In the genomic region with DNA sequence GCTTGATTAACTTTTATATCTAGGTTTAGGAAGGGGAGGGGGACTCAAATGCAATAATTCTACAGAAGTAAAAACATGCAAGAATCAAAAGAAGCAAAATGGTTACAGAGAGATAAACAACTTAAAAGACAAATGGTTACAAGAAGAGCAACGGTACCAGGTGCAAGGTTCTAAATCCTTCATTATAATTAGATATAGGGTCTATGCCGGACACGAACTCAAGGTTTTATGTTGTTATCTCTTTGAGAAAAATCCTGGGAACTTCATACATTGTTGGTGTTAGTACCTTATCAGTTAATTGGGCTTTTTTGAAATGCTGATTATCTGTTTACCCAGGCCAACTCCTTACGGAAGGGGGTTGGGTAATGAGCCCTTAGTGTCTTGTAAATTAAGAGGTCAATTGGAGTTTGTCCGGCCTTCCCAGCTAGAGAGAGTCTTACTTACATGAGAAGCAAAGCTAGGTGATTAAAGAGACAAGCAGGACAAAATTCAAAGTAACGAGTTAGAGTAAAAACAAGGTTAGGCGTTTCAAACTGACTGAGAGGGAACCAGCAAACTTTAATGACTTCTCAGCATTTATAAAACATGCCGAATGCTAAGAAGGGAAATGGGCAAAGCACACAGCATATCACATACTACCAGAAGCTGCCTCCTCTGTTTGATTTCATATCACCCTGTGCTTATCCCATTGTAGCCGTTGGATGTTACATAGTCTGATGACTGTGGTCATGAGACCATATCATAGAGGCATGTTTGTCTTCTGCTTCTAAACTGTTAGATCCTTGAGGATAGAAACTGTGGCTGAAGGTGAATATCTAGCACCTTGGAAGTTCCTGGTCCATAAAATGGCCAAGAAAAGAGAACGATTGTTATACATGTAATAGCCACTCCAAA, we compare ENCODE assay signal across 1 cellular context.
TF ChIP-seq lines count a peak whose summit lies in the region.
"Not testable (repeated sequence)": the region's sequence is repeated elsewhere in the genome, so short reads cannot be mapped to it uniquely, and the experiment has no call there.

No MANE protein-coding gene starts in this region.

TF ChIP-seq in K562, 482 proteins besides CTCF, POLR2A, EP300 and RAD21 (continued from another document):
- TF ChIP-seq MAZ (CRISPR knock-in tag; conservative IDR thresholded peaks at IDR 0.05 in 1 of 2, IDR thresholded peaks at IDR 0.05 in 1 of 2) (peak in 1 of 2 experiments; percentile 46; a peak in 2 of 4 replicates), MTA3 (IDR thresholded peaks at IDR 0.05; ENCODE audit: borderline replicate concordance) (peak; percentile 30; the same call in 1 of the 2 replicates), ZNF766 (CRISPR knock-in tag; conservative IDR thresholded peaks at IDR 0.05) (0 out of 2 replicates have a peak, but pooled peaks have one; percentile 2), MAFG (tag; conservative IDR thresholded peaks at IDR 0.05) (peak; percentile 54), ZNF212 (CRISPR knock-in tag; IDR thresholded peaks at IDR 0.05) (0 out of 2 replicates have a peak, but pooled peaks have one; percentile 11), KDM1A (IDR thresholded peaks at IDR 0.05) (peak; percentile 89 to 92), SMAD3 (CRISPR knock-in tag; conservative IDR thresholded peaks at IDR 0.05) (0 out of 2 replicates have a peak, but pooled peaks have one; percentile 26), FOXA3 (CRISPR knock-in tag; conservative IDR thresholded peaks at IDR 0.05 in 1 of 2, IDR thresholded peaks at IDR 0.05 in 1 of 2) (peak in 1 of 2 experiments; percentile 95; a peak in 2 of 4 replicates), ETV1 (tag; conservative IDR thresholded peaks at IDR 0.05; ENCODE audit: low read depth) (peak; percentile 7; the same call in 1 of the 2 replicates), ETV5 (CRISPR knock-in tag; IDR thresholded peaks at IDR 0.05; ENCODE audit: low read depth) (0 out of 2 replicates have a peak, but pooled peaks have one; percentile 15), CCNT2 (IDR thresholded peaks at IDR 0.05; ENCODE audit: borderline replicate concordance, extremely low read depth, insufficient read length, low read depth, low read length) (peak; percentile 48), BCOR (IDR thresholded peaks at IDR 0.05) (0 out of 2 replicates have a peak, but pooled peaks have one; percentile 45), TAL1 (IDR thresholded peaks at IDR 0.05) (peak; percentile 82), MBD2 (IDR thresholded peaks at IDR 0.05; ENCODE audit: borderline replicate concordance, low read depth) (peak; percentile 38; the same call in 1 of the 2 replicates), CBFA2T2 (conservative IDR thresholded peaks at IDR 0.05) (peak; percentile 76), TCFL5 (CRISPR knock-in tag; conservative IDR thresholded peaks at IDR 0.05) (peak; percentile 30; the same call in 1 of the 2 replicates), HDAC2 (IDR thresholded peaks at IDR 0.05) (peak; percentile 70; the same call in 1 of the 2 replicates), NR4A1 (tag; IDR thresholded peaks at IDR 0.05) (peak; percentile 28; the same call in 1 of the 2 replicates), BCL6 (CRISPR knock-in tag; IDR thresholded peaks at IDR 0.05) (0 out of 2 replicates have a peak, but pooled peaks have one; percentile 46), CEBPB (tag; IDR thresholded peaks at IDR 0.05) (peak; percentile 58), ATF1 (tag; IDR thresholded peaks at IDR 0.05) (peak; percentile 48), NCOA1 (IDR thresholded peaks at IDR 0.05; ENCODE audit: low read depth) (peak; percentile 71; the same call in 1 of the 2 replicates), KLF16 (IDR thresholded peaks at IDR 0.05) (peak; percentile 69), SMARCE1 (IDR thresholded peaks at IDR 0.05) (peak; percentile 81), NCOR1 (IDR thresholded peaks at IDR 0.05) (peak; percentile 85)
- TF ChIP-seq, protein P1, sequence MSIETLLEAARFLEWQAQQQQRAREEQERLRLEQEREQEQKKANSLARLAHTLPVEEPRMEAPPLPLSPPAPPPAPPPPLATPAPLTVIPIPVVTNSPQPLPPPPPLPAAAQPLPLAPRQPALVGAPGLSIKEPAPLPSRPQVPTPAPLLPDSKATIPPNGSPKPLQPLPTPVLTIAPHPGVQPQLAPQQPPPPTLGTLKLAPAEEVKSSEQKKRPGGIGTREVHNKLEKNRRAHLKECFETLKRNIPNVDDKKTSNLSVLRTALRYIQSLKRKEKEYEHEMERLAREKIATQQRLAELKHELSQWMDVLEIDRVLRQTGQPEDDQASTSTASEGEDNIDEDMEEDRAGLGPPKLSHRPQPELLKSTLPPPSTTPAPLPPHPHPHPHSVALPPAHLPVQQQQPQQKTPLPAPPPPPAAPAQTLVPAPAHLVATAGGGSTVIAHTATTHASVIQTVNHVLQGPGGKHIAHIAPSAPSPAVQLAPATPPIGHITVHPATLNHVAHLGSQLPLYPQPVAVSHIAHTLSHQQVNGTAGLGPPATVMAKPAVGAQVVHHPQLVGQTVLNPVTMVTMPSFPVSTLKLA (conservative IDR thresholded peaks at IDR 0.05): peak in 1 of 2 experiments; percentile 57; a peak in 1 of 4 replicates
- TF ChIP-seq, protein P2, sequence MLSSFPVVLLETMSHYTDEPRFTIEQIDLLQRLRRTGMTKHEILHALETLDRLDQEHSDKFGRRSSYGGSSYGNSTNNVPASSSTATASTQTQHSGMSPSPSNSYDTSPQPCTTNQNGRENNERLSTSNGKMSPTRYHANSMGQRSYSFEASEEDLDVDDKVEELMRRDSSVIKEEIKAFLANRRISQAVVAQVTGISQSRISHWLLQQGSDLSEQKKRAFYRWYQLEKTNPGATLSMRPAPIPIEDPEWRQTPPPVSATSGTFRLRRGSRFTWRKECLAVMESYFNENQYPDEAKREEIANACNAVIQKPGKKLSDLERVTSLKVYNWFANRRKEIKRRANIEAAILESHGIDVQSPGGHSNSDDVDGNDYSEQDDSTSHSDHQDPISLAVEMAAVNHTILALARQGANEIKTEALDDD (IDR thresholded peaks at IDR 0.05): peak; percentile 59
- not testable (repeated sequence) for TF ChIP-seq NR4A1, ATF1 (CRISPR knock-in tag; IDR thresholded peaks at IDR 0.05)
- TF ChIP-seq, protein P3, sequence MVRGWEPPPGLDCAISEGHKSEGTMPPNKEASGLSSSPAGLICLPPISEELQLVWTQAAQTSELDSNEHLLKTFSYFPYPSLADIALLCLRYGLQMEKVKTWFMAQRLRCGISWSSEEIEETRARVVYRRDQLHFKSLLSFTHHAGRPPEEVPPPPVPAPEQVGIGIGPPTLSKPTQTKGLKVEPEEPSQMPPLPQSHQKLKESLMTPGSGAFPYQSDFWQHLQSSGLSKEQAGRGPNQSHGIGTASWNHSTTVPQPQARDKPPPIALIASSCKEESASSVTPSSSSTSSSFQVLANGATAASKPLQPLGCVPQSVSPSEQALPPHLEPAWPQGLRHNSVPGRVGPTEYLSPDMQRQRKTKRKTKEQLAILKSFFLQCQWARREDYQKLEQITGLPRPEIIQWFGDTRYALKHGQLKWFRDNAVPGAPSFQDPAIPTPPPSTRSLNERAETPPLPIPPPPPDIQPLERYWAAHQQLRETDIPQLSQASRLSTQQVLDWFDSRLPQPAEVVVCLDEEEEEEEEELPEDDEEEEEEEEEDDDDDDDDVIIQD (CRISPR knock-in tag; IDR thresholded peaks at IDR 0.05): 0 out of 2 replicates have a peak, but pooled peaks have one; percentile 20
- TF ChIP-seq, protein P4, sequence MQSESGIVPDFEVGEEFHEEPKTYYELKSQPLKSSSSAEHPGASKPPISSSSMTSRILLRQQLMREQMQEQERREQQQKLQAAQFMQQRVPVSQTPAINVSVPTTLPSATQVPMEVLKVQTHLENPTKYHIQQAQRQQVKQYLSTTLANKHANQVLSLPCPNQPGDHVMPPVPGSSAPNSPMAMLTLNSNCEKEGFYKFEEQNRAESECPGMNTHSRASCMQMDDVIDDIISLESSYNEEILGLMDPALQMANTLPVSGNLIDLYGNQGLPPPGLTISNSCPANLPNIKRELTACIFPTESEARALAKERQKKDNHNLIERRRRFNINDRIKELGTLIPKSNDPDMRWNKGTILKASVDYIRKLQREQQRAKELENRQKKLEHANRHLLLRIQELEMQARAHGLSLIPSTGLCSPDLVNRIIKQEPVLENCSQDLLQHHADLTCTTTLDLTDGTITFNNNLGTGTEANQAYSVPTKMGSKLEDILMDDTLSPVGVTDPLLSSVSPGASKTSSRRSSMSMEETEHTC (IDR thresholded peaks at IDR 0.05): peak; percentile 86
- TF ChIP-seq, protein P5, sequence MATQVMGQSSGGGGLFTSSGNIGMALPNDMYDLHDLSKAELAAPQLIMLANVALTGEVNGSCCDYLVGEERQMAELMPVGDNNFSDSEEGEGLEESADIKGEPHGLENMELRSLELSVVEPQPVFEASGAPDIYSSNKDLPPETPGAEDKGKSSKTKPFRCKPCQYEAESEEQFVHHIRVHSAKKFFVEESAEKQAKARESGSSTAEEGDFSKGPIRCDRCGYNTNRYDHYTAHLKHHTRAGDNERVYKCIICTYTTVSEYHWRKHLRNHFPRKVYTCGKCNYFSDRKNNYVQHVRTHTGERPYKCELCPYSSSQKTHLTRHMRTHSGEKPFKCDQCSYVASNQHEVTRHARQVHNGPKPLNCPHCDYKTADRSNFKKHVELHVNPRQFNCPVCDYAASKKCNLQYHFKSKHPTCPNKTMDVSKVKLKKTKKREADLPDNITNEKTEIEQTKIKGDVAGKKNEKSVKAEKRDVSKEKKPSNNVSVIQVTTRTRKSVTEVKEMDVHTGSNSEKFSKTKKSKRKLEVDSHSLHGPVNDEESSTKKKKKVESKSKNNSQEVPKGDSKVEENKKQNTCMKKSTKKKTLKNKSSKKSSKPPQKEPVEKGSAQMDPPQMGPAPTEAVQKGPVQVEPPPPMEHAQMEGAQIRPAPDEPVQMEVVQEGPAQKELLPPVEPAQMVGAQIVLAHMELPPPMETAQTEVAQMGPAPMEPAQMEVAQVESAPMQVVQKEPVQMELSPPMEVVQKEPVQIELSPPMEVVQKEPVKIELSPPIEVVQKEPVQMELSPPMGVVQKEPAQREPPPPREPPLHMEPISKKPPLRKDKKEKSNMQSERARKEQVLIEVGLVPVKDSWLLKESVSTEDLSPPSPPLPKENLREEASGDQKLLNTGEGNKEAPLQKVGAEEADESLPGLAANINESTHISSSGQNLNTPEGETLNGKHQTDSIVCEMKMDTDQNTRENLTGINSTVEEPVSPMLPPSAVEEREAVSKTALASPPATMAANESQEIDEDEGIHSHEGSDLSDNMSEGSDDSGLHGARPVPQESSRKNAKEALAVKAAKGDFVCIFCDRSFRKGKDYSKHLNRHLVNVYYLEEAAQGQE (CRISPR knock-in tag; IDR thresholded peaks at IDR 0.05; ENCODE audit: low read depth): 0 out of 2 replicates have a peak, but pooled peaks have one; percentile 22
